Comparison of ENCODE assay signal across 8 cellular contexts in genomic region chr1:25336922-25337354, GRCh38. TPM values are rescaled to one million over a fixed set of nuclear protein-coding genes. Genes with fewer than 3 reads are reported as not detected.
DNase-seq lines count a peak whose midpoint lies in the region; ATAC-seq and TF ChIP-seq lines count a peak whose summit lies in the region.
"Not testable (repeated sequence)": the region's sequence is repeated elsewhere in the genome, so short reads cannot be mapped to it uniquely, and the experiment has no call there.

No MANE protein-coding gene starts in this region.

- H3K9me3 ChIP-seq in AG04450 (ENCODE audit: control insufficient read depth, insufficient read depth, low read length); Peyer's patch; skeletal muscle satellite cell (replicated peaks; ENCODE audit: low read length): not testable (repeated sequence)

- ATAC-seq in GM19328 (IDR thresholded peaks at IDR 0.05; ENCODE audit: unreplicated experiment) (peak; percentile 10), HG03460 (IDR thresholded peaks at IDR 0.05; ENCODE audit: unreplicated experiment) (peak; percentile 34)

- 0% methylated on average over 6 to 15 of the region's 29 CpGs for WGBS in lower leg skin, 2 donors

- CTCF ChIA-PET in AG04450 (lab: Charles Lee): not testable (repeated sequence)

- H3K4me2 ChIP-seq in skeletal muscle satellite cell (ENCODE audit: low read length): peak overlapping the region; percentile 77

- H3K4me3 ChIP-seq in AG04450 (ENCODE audit: low read depth, low read length) (peak overlapping the region; percentile 73), Peyer's patch (peak overlapping the region; percentile 47 to 94 (median 56)), epithelial cell of esophagus (ENCODE audit: low read length) (peak overlapping the region; percentile 57), lower leg skin (ENCODE audit: low read depth, poor library complexity, severe bottlenecking) (peak overlapping the region; percentile 45), skeletal muscle satellite cell (ENCODE audit: low read length) (peak overlapping the region; percentile 73)

- H3K27ac ChIP-seq in AG04450 (ENCODE audit: low read depth, low read length): not testable (repeated sequence)
- peak overlapping the region in 2 of 4 donors; percentile 46 to 69 for H3K27ac ChIP-seq in Peyer's patch

- peak overlapping the region; percentile 75 for H3K9ac ChIP-seq in skeletal muscle satellite cell (ENCODE audit: low read depth, low read length)

- peaks cover 0 to 19% (median 8%) of the 10 kb centered on the region in 4 donors for H3K4me1 ChIP-seq in Peyer's patch
- not testable (repeated sequence) for H3K4me1 ChIP-seq in skeletal muscle satellite cell (ENCODE audit: control insufficient read depth, insufficient read depth, low read length)

- intact Hi-C loops in lower leg skin (cut with DNase I; ENCODE audit: low total_unique reads): not testable (repeated sequence)

- 0 out of 2 replicates have a peak, but pooled peaks have one; percentile 11 for TF ChIP-seq CTCF in AG04450 (IDR thresholded peaks at IDR 0.05; ENCODE audit: low read depth, low read length)
- TF ChIP-seq CTCF in Peyer's patch (IDR thresholded peaks at IDR 0.05); epithelial cell of esophagus (IDR thresholded peaks at IDR 0.05; ENCODE audit: insufficient read depth, low read depth, low read length, missing control alignments); lower leg skin (IDR thresholded peaks at IDR 0.05): not testable (repeated sequence)

- not testable (repeated sequence) for H3K36me3 ChIP-seq in Peyer's patch; skeletal muscle satellite cell (ENCODE audit: insufficient read depth, low read length)

- POLR2A ChIA-PET in AG04450 (lab: Yijun Ruan, JAX): not testable (repeated sequence)

- TF ChIP-seq POLR2A in Peyer's patch (IDR thresholded peaks at IDR 0.05); lower leg skin (IDR thresholded peaks at IDR 0.05): not testable (repeated sequence)

- H3K27me3 ChIP-seq in AG04450 (ENCODE audit: control insufficient read depth, insufficient read depth, low read length); Peyer's patch; skeletal muscle satellite cell (ENCODE audit: control insufficient read depth, insufficient read depth, low read length): not testable (repeated sequence)

- DNase-seq in AG04450 (ENCODE audit: low read depth, low spot score); epithelial cell of esophagus (ENCODE audit: low read depth); lower leg skin (ENCODE audit: low spot score in 2 of 2): not testable (repeated sequence)
- peak in 2 of 3 donors; percentile 32 to 64 for DNase-seq in Peyer's patch
- DNase-seq in activated effector memory CD4-positive, alpha-beta T cell treated with Interleukin-2 at 50 U/mL for 16 hours: peak; percentile 12

RNA-seq across cellular contexts. Expression of gene TMEM50A, which starts 1.2 kb away (rescaled TPM):
- 103 and 134 TPM in 2 replicates for polyA plus RNA-seq in AG04450 (2011; rRNA removed)
- 19.1 and 33.4 TPM in 2 replicates for polyA minus RNA-seq in AG04450 (2011; rRNA and poly(A)+ RNA removed)
- 100 to 1,000 TPM in 1 of 4 donors, 10 to 100 TPM in 3; 43.7 to 101 (median 56.2) TPM for total RNA-seq in Peyer's patch
- 10 to 100 TPM; 63.5 to 89.7 (median 77.2) TPM for total RNA-seq in lower leg skin
- total RNA-seq in skeletal muscle satellite cell (2012; rRNA removed): 125 and 141 TPM in 2 replicates
